Comparison of ENCODE assay signal across 27 cellular contexts in genomic region chr17:27265333-27265732, GRCh38. TPM values are rescaled to one million over a fixed set of nuclear protein-coding genes. Genes with fewer than 3 reads are reported as not detected.
DNase-seq lines count a peak whose midpoint lies in the region; ATAC-seq and TF ChIP-seq lines count a peak whose summit lies in the region.
"Had no signal": no experiment of that assay in that cellular context is flagged by ENCODE, and none has a peak within 500 bp of the region (broad histone marks: within the 10 kb centered on the region; RNA-seq: fewer than 3 reads in every experiment).

No MANE protein-coding gene starts in this region.

- TF ChIP-seq POLR2A in body of pancreas (IDR thresholded peaks at IDR 0.05) (no peak), GM18505 (IDR thresholded peaks at IDR 0.05; ENCODE audit: borderline replicate concordance, extremely low read depth, insufficient read depth, insufficient read length) (no peak), testis (IDR thresholded peaks at IDR 0.05) (no peak)

- H3K9me3 ChIP-seq in body of pancreas (no peaks in the 10 kb centered on the region), trophoblast cell (ENCODE audit: insufficient read depth, low read depth, low read length) (no peaks in the 10 kb centered on the region), testis (no peaks in the 10 kb centered on the region)
- H3K9me3 ChIP-seq: HAP-1 had no signal

- peak overlapping the region in 1 of 4 donors; percentile 49 for H3K27ac ChIP-seq in body of pancreas
- H3K27ac ChIP-seq in trophoblast cell (ENCODE audit: low read depth, low read length): no peak overlapping the region
- H3K27ac ChIP-seq in testis: no peak overlapping the region
- H3K27ac ChIP-seq: cardiac muscle cell, coronary artery had no signal

- no TSS peak for BruUV-seq in Calu3 (replicated peaks; lab: Mats Ljungman, UMichigan)

- no peak overlapping the region for H2BK5ac ChIP-seq in trophoblast cell (ENCODE audit: low read depth, low read length, poor library complexity)

- DNase-seq in Calu3 (peak; percentile 13), body of pancreas (no peak), kidney tubule cell (ENCODE audit: low spot score) (peak; percentile 5), mucosa of gallbladder (ENCODE audit: low spot score) (peak; percentile 42), trophoblast cell (no peak), testis (no peak)
- no peak for DNase-seq in stimulated activated CD4-positive, alpha-beta T cell treated with anti-CD3 and anti-CD28 coated beads, Interleukin-15, amount 100 ng/mL, for 24 hours
- DNase-seq: activated CD4-positive, alpha-beta T cell treated with anti-CD3 and anti-CD28 coated beads, Interleukin-2, amount 50 U/mL, for 4 hours; activated CD4-positive, CD25-positive, alpha-beta regulatory T cell; activated CD8-positive, alpha-beta memory T cell treated with anti-CD3 and anti-CD28 coated beads, Interleukin-2, amount 50 U/mL, for 4 hours; endodermal cell; GDM1; IMR-90; naive thymus-derived CD4-positive, alpha-beta T cell; NCI-H1105 treated with DMSO at 0.1 percent for 48 hours; NCI-H2081; NCI-H748 treated with DMSO at 0.1 percent for 48 hours; nucleus accumbens; retina; T-cell had no signal

- no peak overlapping the region for H3K23ac ChIP-seq in trophoblast cell (ENCODE audit: low read length)

- H3K27me3 ChIP-seq in body of pancreas: no peaks in the 10 kb centered on the region
- no peaks in the 10 kb centered on the region for H3K27me3 ChIP-seq in trophoblast cell (ENCODE audit: insufficient read depth, low read length)
- H3K27me3 ChIP-seq in testis: no peaks in the 10 kb centered on the region
- H3K27me3 ChIP-seq: cardiac muscle cell had no signal

- ATAC-seq in body of pancreas (peak; percentile 55), GM18505 (IDR thresholded peaks at IDR 0.05; ENCODE audit: unreplicated experiment) (no peak)
- ATAC-seq: activated T-helper 17 cell treated with anti-CD3 and anti-CD28 coated beads, Interleukin-2, amount 50 U/mL, for 72 hours; naive thymus-derived CD4-positive, alpha-beta T cell; T-cell had no signal

- H3K79me2 ChIP-seq in trophoblast cell (ENCODE audit: control insufficient read depth, insufficient read depth, low read length, poor library complexity): no peaks in the 10 kb centered on the region

- H3K4me1 Mint-ChIP-seq in Calu3 (ENCODE audit: low read depth, unreplicated experiment): peaks cover 17% of the 10 kb centered on the region
- H3K4me1 Mint-ChIP-seq: activated naive CD4-positive, alpha-beta T cell treated with anti-CD3 and anti-CD28 coated beads, Interleukin-2, amount 50 U/mL, for 24 hours; endodermal cell; T-cell had no signal

- H3K4me3 ChIP-seq in body of pancreas: no peak overlapping the region
- no peak overlapping the region for H3K4me3 ChIP-seq in trophoblast cell (ENCODE audit: low read depth, low read length)
- no peak overlapping the region for H3K4me3 ChIP-seq in testis
- H3K4me3 ChIP-seq: cardiac muscle cell, coronary artery, HAP-1 had no signal

- no peak overlapping the region for H3K4ac ChIP-seq in trophoblast cell (ENCODE audit: low read depth, low read length)

- peaks cover 9% of the 10 kb centered on the region for H3K27me3 Mint-ChIP-seq in Calu3 (ENCODE audit: unreplicated experiment)
- H3K27me3 Mint-ChIP-seq: type B pancreatic cell had no signal

- H3K36me3 Mint-ChIP-seq in Calu3 (ENCODE audit: insufficient read depth, unreplicated experiment): peaks cover 5% of the 10 kb centered on the region
- H3K36me3 Mint-ChIP-seq: activated naive CD4-positive, alpha-beta T cell treated with anti-CD3 and anti-CD28 coated beads, Interleukin-2, amount 50 U/mL, for 24 hours; naive thymus-derived CD4-positive, alpha-beta T cell; T-cell; type B pancreatic cell had no signal

- H4K91ac ChIP-seq in trophoblast cell (ENCODE audit: low read depth, low read length): no peak overlapping the region

- H3K14ac ChIP-seq in trophoblast cell (ENCODE audit: low read length): no peak overlapping the region

- H3K9me3 Mint-ChIP-seq in Calu3 (ENCODE audit: low read depth, unreplicated experiment): peaks cover 3% of the 10 kb centered on the region
- H3K9me3 Mint-ChIP-seq: activated naive CD4-positive, alpha-beta T cell treated with anti-CD3 and anti-CD28 coated beads, Interleukin-2, amount 50 U/mL, for 24 hours; endodermal cell; naive thymus-derived CD4-positive, alpha-beta T cell; T-cell; type B pancreatic cell had no signal

- no peak overlapping the region for H3K4me3 Mint-ChIP-seq in Calu3 (ENCODE audit: low read depth, unreplicated experiment)
- H3K4me3 Mint-ChIP-seq: activated naive CD4-positive, alpha-beta T cell treated with anti-CD3 and anti-CD28 coated beads, Interleukin-2, amount 50 U/mL, for 24 hours; activated T-helper 17 cell treated with anti-CD3 and anti-CD28 coated beads, Interleukin-2, amount 50 U/mL, for 72 hours; endodermal cell; naive thymus-derived CD4-positive, alpha-beta T cell; T-cell; type B pancreatic cell had no signal

- H2BK120ac ChIP-seq in trophoblast cell (ENCODE audit: insufficient read depth, low read length, poor library complexity): no peak overlapping the region

- H3K4me2 ChIP-seq in trophoblast cell (ENCODE audit: low read length): no peak overlapping the region

- no peak overlapping the region for H2AFZ ChIP-seq in trophoblast cell (ENCODE audit: insufficient read depth, low read length, poor library complexity)

- CTCF ChIA-PET in Calu3 (lab: Charles Lee): interaction anchor here (0.7 to 1.4 kb wide), 3 partner anchors 24 to 31 kb away, joined by 3 read pairs; no protein-coding TSS in a partner anchor

- no peak overlapping the region for H3K18ac ChIP-seq in trophoblast cell (ENCODE audit: low read length)

- H3K9ac ChIP-seq in trophoblast cell (ENCODE audit: low read length): no peak overlapping the region

- H2AK5ac ChIP-seq in trophoblast cell (ENCODE audit: low read length): no peak overlapping the region

- TF ChIP-seq CTCF in Calu3 (IDR thresholded peaks at IDR 0.05; ENCODE audit: unreplicated experiment) (no peak), body of pancreas (IDR thresholded peaks at IDR 0.05) (no peak), testis (IDR thresholded peaks at IDR 0.05) (no peak)

- no peaks in the 10 kb centered on the region for H3K79me1 ChIP-seq in trophoblast cell (ENCODE audit: low read length)

- H3K4me1 ChIP-seq in body of pancreas (no peaks in the 10 kb centered on the region), trophoblast cell (ENCODE audit: control insufficient read depth in 1 of 2, insufficient read depth in 2 of 2, low read length in 2 of 2) (no peaks in the 10 kb centered on the region), testis (no peaks in the 10 kb centered on the region)
- H3K4me1 ChIP-seq: HAP-1 had no signal

- no peak overlapping the region for H4K8ac ChIP-seq in trophoblast cell (ENCODE audit: low read depth, low read length)

- H3K27ac Mint-ChIP-seq in Calu3 (ENCODE audit: unreplicated experiment): no peak overlapping the region
- H3K27ac Mint-ChIP-seq: activated naive CD4-positive, alpha-beta T cell treated with anti-CD3 and anti-CD28 coated beads, Interleukin-2, amount 50 U/mL, for 24 hours; activated T-helper 17 cell treated with anti-CD3 and anti-CD28 coated beads, Interleukin-2, amount 50 U/mL, for 72 hours; endodermal cell; naive thymus-derived CD4-positive, alpha-beta T cell; T-cell; type B pancreatic cell had no signal

- intact Hi-C loops in Calu3 (cut with micrococcal nuclease; ENCODE audit: unreplicated experiment) (loop anchor here (2.0 kb wide), 1 partner anchor 29 kb away; the partner anchor contains the start of gene WSB1), body of pancreas (cut with DNase I) (no loop called here), testis (cut with DNase I; ENCODE audit: low total_unique reads) (no loop called here)

- WGBS in body of pancreas, 2 donors: 0 to 3% methylated on average over 1 of the region's 1 CpG
- no CpG with 5 or more reads among the region's 1 CpG for WGBS in trophoblast cell (ENCODE audit: extremely low coverage, insufficient coverage, insufficient read length)
- WGBS in testis, 2 donors: 0% methylated on average over 1 of the region's 1 CpG

- no peak overlapping the region for H2BK12ac ChIP-seq in trophoblast cell (ENCODE audit: low read length)

- H3K36me3 ChIP-seq in body of pancreas (replicated peaks in 1 of 2; ENCODE audit: insufficient read depth in 1 of 2, low read depth in 2 of 2): no peaks in the 10 kb centered on the region
- no peaks in the 10 kb centered on the region for H3K36me3 ChIP-seq in trophoblast cell (ENCODE audit: control insufficient read depth in 1 of 2, insufficient read depth in 2 of 2, low read length in 2 of 2)
- H3K36me3 ChIP-seq in testis (ENCODE audit: low read depth, missing control alignments): no peaks in the 10 kb centered on the region
- H3K36me3 ChIP-seq: cardiac muscle cell, HAP-1 had no signal

- no peak overlapping the region for H4K12ac ChIP-seq in trophoblast cell (ENCODE audit: low read depth, low read length)

RNA-seq across cellular contexts. Expression of gene WSB1, which starts 28.6 kb away (rescaled TPM):
- total RNA-seq in Calu3 (2022) (60.7 and 79.7 TPM in 2 replicates), body of pancreas (100 to 1,000 TPM; 106 to 147 TPM), mucosa of gallbladder (177 TPM), testis (100 to 1,000 TPM; 160 to 189 TPM)
- polyA plus RNA-seq in trophoblast cell (2013): 193 and 206 TPM in 2 replicates
- 126 TPM for polyA plus RNA-seq in testis (ENCODE audit: insufficient read depth, low read depth, low replicate concordance)

Comparison
In these comparisons a context has a peak if more than half of its experiments do, and no peak if none do; other contexts are left out.
1. DNase-seq: peak in Calu3 (single experiment), kidney tubule cell (single experiment) and mucosa of gallbladder (single experiment); none in body of pancreas (0 of 4), trophoblast cell (0 of 2), stimulated activated CD4-positive, alpha-beta T cell treated with anti-CD3 and anti-CD28 coated beads, Interleukin-15, amount 100 ng/mL, for 24 hours (single experiment) and testis (single experiment).